Comparison of ENCODE assay signal across 9 cellular contexts in genomic region chr6:129280719-129281118, GRCh38.
A peak's percentile ranks its signal among the peaks of the same experiment; 100 is the strongest.
DNase-seq lines count a peak whose midpoint lies in the region; ATAC-seq and TF ChIP-seq lines count a peak whose summit lies in the region.
"Had no signal": no experiment of that assay in that cellular context is flagged by ENCODE, and none has a peak within 500 bp of the region (broad histone marks: within the 10 kb centered on the region; RNA-seq: fewer than 3 reads in every experiment).

No MANE protein-coding gene starts in this region.

- H2AK5ac ChIP-seq in H9 (ENCODE audit: insufficient read length, low read length), result no peak overlapping the region

- no peaks in the 10 kb centered on the region for H4K20me1 ChIP-seq in H9 (ENCODE audit: control insufficient read depth, insufficient read depth, insufficient read length)

- in situ Hi-C loops in G401 (cut with HindIII; ENCODE audit: low sequenced_read_pairs), result no loop called here

- POLR2A ChIA-PET in WTC11 (lab: Charles Lee), result no interaction called here

- no peaks in the 10 kb centered on the region for H3K27me3 ChIP-seq in H9 (ENCODE audit: insufficient read depth, low read length)
- H3K27me3 ChIP-seq: esophagus muscularis mucosa had no signal

- H2BK15ac ChIP-seq in H9 (ENCODE audit: low read depth, low read length), result no peak overlapping the region

- H2BK20ac ChIP-seq in H9 (ENCODE audit: low read depth, low read length, poor library complexity, severe bottlenecking), result no peak overlapping the region

- no peak overlapping the region for H2AFZ ChIP-seq in H9 (ENCODE audit: low read length)

- H3K9ac ChIP-seq in H9 (ENCODE audit: extremely low read depth, insufficient read length, low read length), result no peak overlapping the region

- peak; percentile 73 for ATAC-seq in WTC11
- ATAC-seq in central memory CD8-positive, alpha-beta T cell (replicated peaks; ENCODE audit: extremely low read depth, poor library complexity, severe bottlenecking), result peak; percentile 88

- H2BK120ac ChIP-seq in H9 (ENCODE audit: low read depth, low read length, poor library complexity, severe bottlenecking), result no peak overlapping the region

- H4K8ac ChIP-seq in H9 (replicated peaks; ENCODE audit: insufficient read length, low read depth, low read length), result no peak overlapping the region

- H3K23ac ChIP-seq in H9 (ENCODE audit: insufficient read length, low read depth, low read length), result no peak overlapping the region

- H3K4me1 Mint-ChIP-seq in WTC11 (peaks cover 16% of the 10 kb centered on the region), H9 (peaks cover 16 to 17% of the 10 kb centered on the region in 2 experiments)
- peaks cover 15% of the 10 kb centered on the region for H3K4me1 Mint-ChIP-seq in central memory CD8-positive, alpha-beta T cell

- no peak overlapping the region for H3K56ac ChIP-seq in H9 (ENCODE audit: insufficient read length, low read depth, low read length)

- H3K9me3 ChIP-seq in H9 (ENCODE audit: control insufficient read depth, low read depth, low read length), result no peaks in the 10 kb centered on the region
- H3K9me3 ChIP-seq: esophagus muscularis mucosa had no signal

- H2BK5ac ChIP-seq in H9 (ENCODE audit: insufficient read length, low read length), result no peak overlapping the region

- no peak overlapping the region for H2BK12ac ChIP-seq in H9 (ENCODE audit: insufficient read length, low read depth, low read length)

- no peak overlapping the region for H3K27ac ChIP-seq in H9 (ENCODE audit: insufficient read length, low read depth, low read length)
- H3K27ac ChIP-seq: esophagus muscularis mucosa had no signal

- no peak overlapping the region for H4K5ac ChIP-seq in H9 (ENCODE audit: insufficient read length, low read depth, low read length)

- H3K4me3 Mint-ChIP-seq in WTC11, result no peak overlapping the region
- peak overlapping the region; percentile 36 for H3K4me3 Mint-ChIP-seq in central memory CD8-positive, alpha-beta T cell
- no peak overlapping the region for H3K4me3 Mint-ChIP-seq in H9

- H3K27me3 Mint-ChIP-seq in WTC11 (ENCODE audit: low read depth) (no peaks in the 10 kb centered on the region), H9 (ENCODE audit: low read depth) (no peaks in the 10 kb centered on the region)
- peaks cover 8% of the 10 kb centered on the region for H3K27me3 Mint-ChIP-seq in central memory CD8-positive, alpha-beta T cell

- no peaks in the 10 kb centered on the region; the same call in 1 of the 2 replicates for H3K4me1 ChIP-seq in H9 (ENCODE audit: insufficient read depth, low read length)

- no peak overlapping the region for H4K91ac ChIP-seq in H9 (ENCODE audit: insufficient read length, low read depth, low read length)

- H3K4me2 ChIP-seq in H9 (ENCODE audit: insufficient read depth, insufficient read length, low read length), result no peak overlapping the region

- no peaks in the 10 kb centered on the region for H3K79me1 ChIP-seq in H9 (ENCODE audit: insufficient read depth, low read depth, low read length, poor library complexity, severe bottlenecking)

- H3K27ac Mint-ChIP-seq in WTC11 (no peak overlapping the region), H9 (no peak overlapping the region; a peak in 1 of 7 replicates)
- H3K27ac Mint-ChIP-seq in central memory CD8-positive, alpha-beta T cell (ENCODE audit: low read depth), result peak overlapping the region; percentile 27

- no peak overlapping the region for H3K4ac ChIP-seq in H9 (ENCODE audit: low read depth, low read length)

- intact Hi-C loops in posterior cingulate gyrus (cut with DNase I), result no loop called here

- no peaks in the 10 kb centered on the region for H3K36me3 Mint-ChIP-seq in WTC11
- H3K36me3 Mint-ChIP-seq in central memory CD8-positive, alpha-beta T cell (ENCODE audit: insufficient read depth), result peaks cover 1% of the 10 kb centered on the region
- H3K36me3 Mint-ChIP-seq in H9 (ENCODE audit: insufficient read depth in 1 of 3, low read depth in 3 of 3), result no peaks in the 10 kb centered on the region

- no peak overlapping the region for H3T11ph ChIP-seq in H9 (ENCODE audit: low read length)

- H3K18ac ChIP-seq in H9 (ENCODE audit: insufficient read length, low read depth, low read length), result no peak overlapping the region

- H3K79me2 ChIP-seq in H9 (ENCODE audit: insufficient read depth, low read length), result no peaks in the 10 kb centered on the region

- H3K23me2 ChIP-seq in H9 (ENCODE audit: insufficient read length, low read depth, low read length, poor library complexity, severe bottlenecking), result no peaks in the 10 kb centered on the region

- DNase-seq in G401 (ENCODE audit: low spot score) (peak; percentile 85), WTC11 (ENCODE audit: low spot score) (no peak), posterior cingulate gyrus (no peak), NK-92 (lab: John Stamatoyannopoulos, UW; ENCODE audit: unreplicated experiment) (no peak), H9 (no peak)
- peak in 1 of 2 donors; percentile 23 for DNase-seq in central memory CD8-positive, alpha-beta T cell (ENCODE audit: low spot score in 2 of 2)
- DNase-seq in stimulated activated CD4-positive, alpha-beta T cell treated with anti-CD3 and anti-CD28 coated beads, Interleukin-1b, Interleukin-23, amount 100 ng/mL, for 4 hours (ENCODE audit: low read depth in 2 of 2), result peak; percentile 1 to 26
- no peak for DNase-seq in effector CD8-positive, alpha-beta T cell (lab: John Stamatoyannopoulos, UW)

- no peak overlapping the region for H3K14ac ChIP-seq in H9 (ENCODE audit: insufficient read depth, low read length)

- H3K9me3 Mint-ChIP-seq in WTC11 (no peaks in the 10 kb centered on the region), H9 (no peaks in the 10 kb centered on the region)
- H3K9me3 Mint-ChIP-seq in central memory CD8-positive, alpha-beta T cell, result no peaks in the 10 kb centered on the region

- no CpG with 5 or more reads among the region's 1 CpG for WGBS in H9 (ENCODE audit: extremely low coverage, insufficient read length, low lambda C conversion rate)

- CTCF ChIA-PET in WTC11 (lab: Charles Lee), result no interaction called here

- TF ChIP-seq CTCF in WTC11 (IDR thresholded peaks at IDR 0.05) (no peak), H9 (conservative IDR thresholded peaks at IDR 0.05) (no peak)

TF ChIP-seq in WTC11, 78 proteins besides CTCF, POLR2A, EP300 and RAD21 (continues in another document):
- TF ChIP-seq ATF2 (CRISPR knock-in tag; IDR thresholded peaks at IDR 0.05; ENCODE audit: borderline replicate concordance, low read depth) (no peak), NR1H2 (CRISPR knock-in tag; IDR thresholded peaks at IDR 0.05) (no peak), SP1 (CRISPR knock-in tag; conservative IDR thresholded peaks at IDR 0.05) (no peak), ZNF423 (CRISPR knock-in tag; IDR thresholded peaks at IDR 0.05) (no peak), GRHL2 (CRISPR knock-in tag; IDR thresholded peaks at IDR 0.05; ENCODE audit: insufficient replicate concordance, severe bottlenecking) (no peak), ZNF219 (CRISPR knock-in tag; IDR thresholded peaks at IDR 0.05; ENCODE audit: borderline replicate concordance) (no peak), USF1 (CRISPR knock-in tag; IDR thresholded peaks at IDR 0.05) (no peak), ZNF396 (CRISPR knock-in tag; IDR thresholded peaks at IDR 0.05; ENCODE audit: borderline replicate concordance) (no peak), ZNF512 (CRISPR knock-in tag; IDR thresholded peaks at IDR 0.05; ENCODE audit: borderline replicate concordance) (no peak), ATF6 (CRISPR knock-in tag; IDR thresholded peaks at IDR 0.05) (no peak), RELA (CRISPR knock-in tag; IDR thresholded peaks at IDR 0.05; ENCODE audit: borderline replicate concordance) (no peak)

Comparison
In these comparisons a context has a peak if more than half of its experiments do, and no peak if none do; other contexts are left out.
1. DNase-seq: peak in G401 (single experiment) and stimulated activated CD4-positive, alpha-beta T cell treated with anti-CD3 and anti-CD28 coated beads, Interleukin-1b, Interleukin-23, amount 100 ng/mL, for 4 hours (2 of 2); none in WTC11 (single experiment), effector CD8-positive, alpha-beta T cell (single experiment), posterior cingulate gyrus (0 of 10), NK-92 (single experiment) and H9 (single experiment).